In genomic region chr11:27455667-27456066, GRCh38 we compare ENCODE assay signal across 3 cellular contexts.
TF ChIP-seq lines count a peak whose summit lies in the region.

No MANE protein-coding gene starts in this region.

TF ChIP-seq in SK-N-SH, 30 proteins besides CTCF, POLR2A, EP300 and RAD21:
- TF ChIP-seq CHD2 (IDR thresholded peaks at IDR 0.05; ENCODE audit: low read length, partially characterized antibody) (no peak), TCF12 (IDR thresholded peaks at IDR 0.05) (no peak), SMC3 (IDR thresholded peaks at IDR 0.05; ENCODE audit: low read depth, low read length) (no peak), GATA2 (CRISPR knock-in tag; IDR thresholded peaks at IDR 0.05) (no peak), MEF2A (IDR thresholded peaks at IDR 0.05; ENCODE audit: borderline replicate concordance, low read depth) (no peak), NFIC (IDR thresholded peaks at IDR 0.05; ENCODE audit: borderline replicate concordance) (no peak), MXI1 (IDR thresholded peaks at IDR 0.05; ENCODE audit: low read depth, low read length) (no peak), SIN3A (IDR thresholded peaks at IDR 0.05; ENCODE audit: borderline replicate concordance, low read depth, low read length) (no peak), ELF1 (IDR thresholded peaks at IDR 0.05) (no peak), GABPA (IDR thresholded peaks at IDR 0.05; ENCODE audit: low read depth) (no peak), FOXM1 (IDR thresholded peaks at IDR 0.05; ENCODE audit: low read depth) (no peak), JUND (IDR thresholded peaks at IDR 0.05) (no peak), MAX (IDR thresholded peaks at IDR 0.05; ENCODE audit: low read depth) (no peak), RFX5 (IDR thresholded peaks at IDR 0.05; ENCODE audit: low read length) (no peak), FOXJ3 (CRISPR knock-in tag; IDR thresholded peaks at IDR 0.05) (no peak), EZH2phosphoT487 (IDR thresholded peaks at IDR 0.05; ENCODE audit: borderline replicate concordance, low read depth) (no peak), REST (IDR thresholded peaks at IDR 0.05; ENCODE audit: low read depth, low read length) (no peak)
- TF ChIP-seq, protein P1, sequence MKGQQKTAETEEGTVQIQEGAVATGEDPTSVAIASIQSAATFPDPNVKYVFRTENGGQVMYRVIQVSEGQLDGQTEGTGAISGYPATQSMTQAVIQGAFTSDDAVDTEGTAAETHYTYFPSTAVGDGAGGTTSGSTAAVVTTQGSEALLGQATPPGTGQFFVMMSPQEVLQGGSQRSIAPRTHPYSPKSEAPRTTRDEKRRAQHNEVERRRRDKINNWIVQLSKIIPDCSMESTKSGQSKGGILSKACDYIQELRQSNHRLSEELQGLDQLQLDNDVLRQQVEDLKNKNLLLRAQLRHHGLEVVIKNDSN (IDR thresholded peaks at IDR 0.05; ENCODE audit: borderline replicate concordance, low read depth): no peak
- TF ChIP-seq, protein P2, sequence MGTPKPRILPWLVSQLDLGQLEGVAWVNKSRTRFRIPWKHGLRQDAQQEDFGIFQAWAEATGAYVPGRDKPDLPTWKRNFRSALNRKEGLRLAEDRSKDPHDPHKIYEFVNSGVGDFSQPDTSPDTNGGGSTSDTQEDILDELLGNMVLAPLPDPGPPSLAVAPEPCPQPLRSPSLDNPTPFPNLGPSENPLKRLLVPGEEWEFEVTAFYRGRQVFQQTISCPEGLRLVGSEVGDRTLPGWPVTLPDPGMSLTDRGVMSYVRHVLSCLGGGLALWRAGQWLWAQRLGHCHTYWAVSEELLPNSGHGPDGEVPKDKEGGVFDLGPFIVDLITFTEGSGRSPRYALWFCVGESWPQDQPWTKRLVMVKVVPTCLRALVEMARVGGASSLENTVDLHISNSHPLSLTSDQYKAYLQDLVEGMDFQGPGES (IDR thresholded peaks at IDR 0.05; ENCODE audit: low read depth, low read length): no peak

TF ChIP-seq in SK-N-SH treated with all-trans-retinoic acid at 6 μM for 48 hours, 23 proteins besides CTCF, POLR2A, EP300 and RAD21 (continues in another document):
- TF ChIP-seq ZNF70 (CRISPR knock-in tag; IDR thresholded peaks at IDR 0.05) (no peak), SNAI2 (CRISPR knock-in tag; IDR thresholded peaks at IDR 0.05) (no peak), GLIS3 (CRISPR knock-in tag; IDR thresholded peaks at IDR 0.05) (no peak), CSDC2 (CRISPR knock-in tag; IDR thresholded peaks at IDR 0.05) (no peak), BACH2 (CRISPR knock-in tag; IDR thresholded peaks at IDR 0.05; ENCODE audit: borderline replicate concordance) (no peak), ARNTL (CRISPR knock-in tag; IDR thresholded peaks at IDR 0.05; ENCODE audit: borderline replicate concordance, low read depth) (no peak), ZFP3 (CRISPR knock-in tag; IDR thresholded peaks at IDR 0.05) (no peak), ESRRG (CRISPR knock-in tag; IDR thresholded peaks at IDR 0.05) (no peak), TOX (CRISPR knock-in tag; IDR thresholded peaks at IDR 0.05; ENCODE audit: borderline replicate concordance) (no peak), CREB5 (CRISPR knock-in tag; IDR thresholded peaks at IDR 0.05; ENCODE audit: low read depth) (no peak), ZNF8 (CRISPR knock-in tag; IDR thresholded peaks at IDR 0.05) (no peak), CSRNP3 (CRISPR knock-in tag; IDR thresholded peaks at IDR 0.05) (no peak)
- TF ChIP-seq, protein P3, sequence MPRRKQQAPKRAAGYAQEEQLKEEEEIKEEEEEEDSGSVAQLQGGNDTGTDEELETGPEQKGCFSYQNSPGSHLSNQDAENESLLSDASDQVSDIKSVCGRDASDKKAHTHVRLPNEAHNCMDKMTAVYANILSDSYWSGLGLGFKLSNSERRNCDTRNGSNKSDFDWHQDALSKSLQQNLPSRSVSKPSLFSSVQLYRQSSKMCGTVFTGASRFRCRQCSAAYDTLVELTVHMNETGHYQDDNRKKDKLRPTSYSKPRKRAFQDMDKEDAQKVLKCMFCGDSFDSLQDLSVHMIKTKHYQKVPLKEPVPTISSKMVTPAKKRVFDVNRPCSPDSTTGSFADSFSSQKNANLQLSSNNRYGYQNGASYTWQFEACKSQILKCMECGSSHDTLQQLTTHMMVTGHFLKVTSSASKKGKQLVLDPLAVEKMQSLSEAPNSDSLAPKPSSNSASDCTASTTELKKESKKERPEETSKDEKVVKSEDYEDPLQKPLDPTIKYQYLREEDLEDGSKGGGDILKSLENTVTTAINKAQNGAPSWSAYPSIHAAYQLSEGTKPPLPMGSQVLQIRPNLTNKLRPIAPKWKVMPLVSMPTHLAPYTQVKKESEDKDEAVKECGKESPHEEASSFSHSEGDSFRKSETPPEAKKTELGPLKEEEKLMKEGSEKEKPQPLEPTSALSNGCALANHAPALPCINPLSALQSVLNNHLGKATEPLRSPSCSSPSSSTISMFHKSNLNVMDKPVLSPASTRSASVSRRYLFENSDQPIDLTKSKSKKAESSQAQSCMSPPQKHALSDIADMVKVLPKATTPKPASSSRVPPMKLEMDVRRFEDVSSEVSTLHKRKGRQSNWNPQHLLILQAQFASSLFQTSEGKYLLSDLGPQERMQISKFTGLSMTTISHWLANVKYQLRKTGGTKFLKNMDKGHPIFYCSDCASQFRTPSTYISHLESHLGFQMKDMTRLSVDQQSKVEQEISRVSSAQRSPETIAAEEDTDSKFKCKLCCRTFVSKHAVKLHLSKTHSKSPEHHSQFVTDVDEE (CRISPR knock-in tag; IDR thresholded peaks at IDR 0.05): no peak
- TF ChIP-seq, protein P4, sequence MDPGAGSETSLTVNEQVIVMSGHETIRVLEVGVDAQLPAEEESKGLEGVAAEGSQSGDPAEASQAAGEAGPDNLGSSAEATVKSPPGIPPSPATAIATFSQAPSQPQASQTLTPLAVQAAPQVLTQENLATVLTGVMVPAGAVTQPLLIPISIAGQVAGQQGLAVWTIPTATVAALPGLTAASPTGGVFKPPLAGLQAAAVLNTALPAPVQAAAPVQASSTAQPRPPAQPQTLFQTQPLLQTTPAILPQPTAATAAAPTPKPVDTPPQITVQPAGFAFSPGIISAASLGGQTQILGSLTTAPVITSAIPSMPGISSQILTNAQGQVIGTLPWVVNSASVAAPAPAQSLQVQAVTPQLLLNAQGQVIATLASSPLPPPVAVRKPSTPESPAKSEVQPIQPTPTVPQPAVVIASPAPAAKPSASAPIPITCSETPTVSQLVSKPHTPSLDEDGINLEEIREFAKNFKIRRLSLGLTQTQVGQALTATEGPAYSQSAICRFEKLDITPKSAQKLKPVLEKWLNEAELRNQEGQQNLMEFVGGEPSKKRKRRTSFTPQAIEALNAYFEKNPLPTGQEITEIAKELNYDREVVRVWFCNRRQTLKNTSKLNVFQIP (CRISPR knock-in tag; IDR thresholded peaks at IDR 0.05; ENCODE audit: borderline replicate concordance, low read depth): no peak

TF ChIP-seq in HepG2, 621 proteins besides CTCF, POLR2A, EP300 and RAD21:
- peak; percentile 76 for TF ChIP-seq ZNF629 (CRISPR knock-in tag; conservative IDR thresholded peaks at IDR 0.05)
- TF ChIP-seq, protein P5, sequence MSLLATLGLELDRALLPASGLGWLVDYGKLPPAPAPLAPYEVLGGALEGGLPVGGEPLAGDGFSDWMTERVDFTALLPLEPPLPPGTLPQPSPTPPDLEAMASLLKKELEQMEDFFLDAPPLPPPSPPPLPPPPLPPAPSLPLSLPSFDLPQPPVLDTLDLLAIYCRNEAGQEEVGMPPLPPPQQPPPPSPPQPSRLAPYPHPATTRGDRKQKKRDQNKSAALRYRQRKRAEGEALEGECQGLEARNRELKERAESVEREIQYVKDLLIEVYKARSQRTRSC (CRISPR knock-in tag; IDR thresholded peaks at IDR 0.05; ENCODE audit: low read depth): no peak
- no peak for TF ChIP-seq MTF1 (CRISPR knock-in tag; IDR thresholded peaks at IDR 0.05)
- no peak for TF ChIP-seq BRCA1 (CRISPR knock-in tag; IDR thresholded peaks at IDR 0.05)
- 0 out of 2 replicates have a peak, but pooled peaks have one; percentile 21 for TF ChIP-seq RCOR2 (CRISPR knock-in tag; IDR thresholded peaks at IDR 0.05)
